ENCODE assay signal across 1 cellular context in the genomic region with DNA sequence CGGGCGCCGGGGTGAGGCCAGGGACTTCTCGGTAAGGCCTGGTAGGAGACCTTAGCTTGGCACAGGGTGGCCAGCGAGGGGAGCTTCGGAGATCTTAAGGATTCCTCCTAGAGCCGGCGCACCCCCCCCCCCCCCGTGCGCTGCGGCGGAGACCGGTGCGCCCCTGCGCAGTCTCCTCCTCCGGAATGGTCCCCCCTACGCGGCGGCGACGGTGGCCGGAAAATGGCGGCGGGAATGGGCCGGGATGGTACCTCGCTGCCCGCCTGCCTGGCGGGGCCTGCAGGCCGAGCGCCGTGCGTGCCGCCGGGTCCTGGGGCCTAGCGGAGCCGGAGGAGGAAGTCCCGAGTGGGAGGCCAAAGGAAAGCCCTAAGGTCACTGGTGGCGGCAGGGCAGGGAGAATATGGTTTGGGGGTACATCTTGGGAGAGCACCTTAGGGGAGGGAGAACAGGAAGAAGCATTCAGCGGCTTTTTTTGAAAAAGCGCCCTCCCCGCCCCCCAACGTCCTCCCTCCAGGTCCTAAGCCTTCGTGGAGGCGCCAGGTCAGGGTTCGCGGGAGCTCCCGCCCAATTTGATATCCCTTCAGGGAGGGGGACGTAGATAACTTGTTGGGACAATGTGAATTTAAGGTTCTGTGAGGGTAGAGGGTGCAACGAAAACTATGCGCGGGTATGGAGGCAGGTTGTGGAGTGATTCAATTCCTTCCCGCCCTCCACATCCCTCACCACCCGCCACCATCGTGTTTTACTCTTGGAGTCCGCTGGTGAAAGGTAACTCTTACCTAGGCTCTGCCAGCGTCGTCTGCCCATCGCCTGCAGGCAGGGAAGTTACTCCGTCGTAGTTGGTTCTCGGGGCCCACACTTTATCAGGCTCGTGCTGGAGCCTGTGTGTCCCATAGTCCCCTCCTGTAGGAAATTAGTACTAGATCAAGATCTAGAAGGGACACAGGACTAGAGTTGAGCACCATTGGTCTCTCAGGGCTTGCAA.
TF ChIP-seq lines count a peak whose summit lies in the region.

No MANE protein-coding gene starts in this region.

TF ChIP-seq in H1, 55 proteins besides CTCF, POLR2A, EP300 and RAD21 (continued from another document):
- peak; percentile 91 for TF ChIP-seq YY1 (IDR thresholded peaks at IDR 0.05; ENCODE audit: low read depth, low read length)
- TF ChIP-seq KDM5A (IDR thresholded peaks at IDR 0.05; ENCODE audit: low read length), result peak; percentile 37; the same call in 1 of the 2 replicates
- peak; percentile 30; the same call in 1 of the 2 replicates for TF ChIP-seq TBP (IDR thresholded peaks at IDR 0.05; ENCODE audit: low read depth, low read length)
- TF ChIP-seq RBBP5 (IDR thresholded peaks at IDR 0.05; ENCODE audit: borderline replicate concordance, low read depth, low read length), result peak; percentile 24; the same call in 1 of the 2 replicates
- TF ChIP-seq CEBPB (IDR thresholded peaks at IDR 0.05; ENCODE audit: low read depth, low read length), result no peak
TF ChIP-seq in H1: peak in this region for 7.
